15 cellular contexts compared by ENCODE assay signal in the genomic region with DNA sequence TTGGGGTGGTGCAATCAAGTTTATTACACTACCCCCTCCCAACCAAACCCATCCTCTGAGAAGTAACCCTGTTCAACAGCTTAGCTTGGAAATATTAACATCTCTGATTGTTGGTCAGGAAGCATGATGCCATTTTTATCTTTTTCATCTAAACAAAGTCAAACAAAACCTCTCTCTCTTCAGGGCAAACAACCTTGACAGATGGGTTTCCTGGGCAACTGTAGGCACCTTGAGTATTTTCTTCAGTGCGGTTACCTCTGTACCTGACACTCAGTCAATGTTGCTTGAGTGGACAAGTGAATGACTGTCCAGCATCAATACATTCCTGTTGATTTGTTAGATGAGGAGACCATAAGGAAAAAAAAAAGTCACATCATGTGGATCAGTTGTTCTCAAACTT.
A peak's percentile ranks its signal among the peaks of the same experiment; 100 is the strongest.
DNase-seq lines count a peak whose midpoint lies in the region; ATAC-seq and TF ChIP-seq lines count a peak whose summit lies in the region.
"Had no signal": no experiment of that assay in that cellular context is flagged by ENCODE, and none has a peak within 500 bp of the region (broad histone marks: within the 10 kb centered on the region; RNA-seq: fewer than 3 reads in every experiment).

No MANE protein-coding gene starts in this region.

- no peak overlapping the region for H3K4me3 ChIP-seq in left ventricle myocardium inferior
- H3K4me3 ChIP-seq in right cardiac atrium (ENCODE audit: low read length): no peak overlapping the region
- no peak overlapping the region for H3K4me3 ChIP-seq in MM.1S (ENCODE audit: low read length)
- H3K4me3 ChIP-seq in neural progenitor cell: no peak overlapping the region
- H3K4me3 ChIP-seq in foreskin fibroblast (ENCODE audit: low read depth in 1 of 2, low read length in 2 of 2): no peak overlapping the region
- H3K4me3 ChIP-seq: SJSA1 had no signal

- DNase-seq in left ventricle myocardium inferior: no peak
- no peak for DNase-seq in right cardiac atrium
- DNase-seq in MM.1S: no peak
- peak; percentile 74 for DNase-seq in central memory CD4-positive, alpha-beta T cell
- no peak for DNase-seq in neural progenitor cell (ENCODE audit: low spot score)
- DNase-seq in foreskin fibroblast: no peak
- DNase-seq in activated T-cell treated with anti-CD3 and anti-CD28 coated beads, Interleukin-2, amount 50 U/mL, for 48 hours: no peak
- DNase-seq: AML-193, H7, NCI-H1436, NCI-H2029 treated with DMSO at 0.1 percent for 48 hours, NCI-H510A treated with DMSO at 0.1 percent for 48 hours, RPMI8226 had no signal

- H3K4me1 Mint-ChIP-seq in neural progenitor cell: peaks cover 8% of the 10 kb centered on the region

- peaks cover 6% of the 10 kb centered on the region for H3K27me3 Mint-ChIP-seq in neural progenitor cell (ENCODE audit: insufficient read depth, low read depth)

- H3F3A ChIP-seq in MM.1S (ENCODE audit: insufficient read depth, low read length) (no peaks in the 10 kb centered on the region), neural progenitor cell (ENCODE audit: low read depth) (no peaks in the 10 kb centered on the region)

- WGBS in right cardiac atrium: 98% methylated on average over 1 of the region's 1 CpG

- H3K9ac ChIP-seq in MM.1S (ENCODE audit: low read length) (no peak overlapping the region), neural progenitor cell (no peak overlapping the region)

- 0 out of 2 replicates have a peak overlapping the region, but pooled peaks have one; percentile 19 for H2AFZ ChIP-seq in MM.1S (ENCODE audit: low read length)
- no peak overlapping the region for H2AFZ ChIP-seq in neural progenitor cell (replicated peaks)

- no peak for ATAC-seq in right cardiac atrium
- no peak for ATAC-seq in GM21576 (IDR thresholded peaks at IDR 0.05; ENCODE audit: unreplicated experiment)

- H3K9me3 ChIP-seq in left ventricle myocardium inferior (replicated peaks): no peaks in the 10 kb centered on the region
- H3K9me3 ChIP-seq in right cardiac atrium (ENCODE audit: control insufficient read depth, low read length): no peaks in the 10 kb centered on the region
- H3K9me3 ChIP-seq in MM.1S (replicated peaks; ENCODE audit: insufficient read depth, low read length): no peaks in the 10 kb centered on the region
- H3K9me3 ChIP-seq in neural progenitor cell (ENCODE audit: low read depth): no peaks in the 10 kb centered on the region
- H3K9me3 ChIP-seq: SJSA1 had no signal

- H3K36me3 ChIP-seq in left ventricle myocardium inferior (no peaks in the 10 kb centered on the region), MM.1S (replicated peaks; ENCODE audit: insufficient read depth, low read length) (no peaks in the 10 kb centered on the region), neural progenitor cell (no peaks in the 10 kb centered on the region)
- H3K36me3 ChIP-seq: SJSA1 had no signal

- intact Hi-C loops in left ventricle myocardium inferior (cut with micrococcal nuclease) (no loop called here), right cardiac atrium (cut with DNase I) (no loop called here)

- H3K4me2 ChIP-seq in MM.1S (ENCODE audit: low read depth, low read length) (no peak overlapping the region), neural progenitor cell (no peak overlapping the region)

- H3K4me3 Mint-ChIP-seq in neural progenitor cell: no peak overlapping the region

- no peaks in the 10 kb centered on the region for H3K79me2 ChIP-seq in MM.1S (ENCODE audit: low read length)
- H3K79me2 ChIP-seq in neural progenitor cell (ENCODE audit: low read depth): no peaks in the 10 kb centered on the region

- H4K20me1 ChIP-seq in MM.1S (ENCODE audit: insufficient read depth, low read length) (no peaks in the 10 kb centered on the region), neural progenitor cell (ENCODE audit: low read depth) (no peaks in the 10 kb centered on the region)

- no peaks in the 10 kb centered on the region for H3K36me3 Mint-ChIP-seq in neural progenitor cell

- TF ChIP-seq CTCF in left ventricle myocardium inferior (IDR thresholded peaks at IDR 0.05; ENCODE audit: borderline replicate concordance) (no peak), MM.1S (IDR thresholded peaks at IDR 0.05; ENCODE audit: low read length) (no peak), neural progenitor cell (IDR thresholded peaks at IDR 0.05) (no peak), foreskin fibroblast (IDR thresholded peaks at IDR 0.05; ENCODE audit: low read depth, low read length) (no peak)

- peak overlapping the region; percentile 83 for H3K27ac ChIP-seq in left ventricle myocardium inferior (replicated peaks)
- no peak overlapping the region for H3K27ac ChIP-seq in right cardiac atrium (ENCODE audit: low read length)
- peak overlapping the region; percentile 57; the same call in 1 of the 2 replicates for H3K27ac ChIP-seq in MM.1S (ENCODE audit: low read length)
- no peak overlapping the region for H3K27ac ChIP-seq in neural progenitor cell
- H3K27ac ChIP-seq: SJSA1 had no signal

- peaks cover 9% of the 10 kb centered on the region for H3K9me3 Mint-ChIP-seq in neural progenitor cell

- H3K27ac Mint-ChIP-seq in neural progenitor cell: no peak overlapping the region

- no peaks in the 10 kb centered on the region for H3K27me3 ChIP-seq in left ventricle myocardium inferior (ENCODE audit: low read depth)
- H3K27me3 ChIP-seq in right cardiac atrium (ENCODE audit: control insufficient read depth, insufficient read depth): no peaks in the 10 kb centered on the region
- H3K27me3 ChIP-seq in MM.1S (replicated peaks; ENCODE audit: insufficient read depth, low read length): no peaks in the 10 kb centered on the region
- no peaks in the 10 kb centered on the region for H3K27me3 ChIP-seq in neural progenitor cell
- H3K27me3 ChIP-seq: SJSA1 had no signal

- H3K4me1 ChIP-seq in left ventricle myocardium inferior: peaks cover 37% of the 10 kb centered on the region
- peaks cover 4% of the 10 kb centered on the region for H3K4me1 ChIP-seq in right cardiac atrium (ENCODE audit: control insufficient read depth, insufficient read depth, low read length)
- H3K4me1 ChIP-seq in MM.1S (ENCODE audit: low read length): peaks cover 9% of the 10 kb centered on the region
- H3K4me1 ChIP-seq in neural progenitor cell: peaks cover 6% of the 10 kb centered on the region

- H3K9me2 ChIP-seq in MM.1S (replicated peaks; ENCODE audit: insufficient read depth, low read length): no peaks in the 10 kb centered on the region

Comparison
In these comparisons a context has a peak if more than half of its experiments do, and no peak if none do; other contexts are left out.
1. H3K27ac ChIP-seq: peak in left ventricle myocardium inferior (single experiment) and MM.1S (single experiment); none in right cardiac atrium (single experiment) and neural progenitor cell (single experiment).